Comparison of ENCODE assay signal across 14 cellular contexts in genomic region chr19:55069859-55070225, GRCh38. TPM values are rescaled to one million over a fixed set of nuclear protein-coding genes. Genes with fewer than 3 reads are reported as not detected.
DNase-seq lines count a peak whose midpoint lies in the region; ATAC-seq and TF ChIP-seq lines count a peak whose summit lies in the region.
"Had no signal": no experiment of that assay in that cellular context is flagged by ENCODE, and none has a peak within 500 bp of the region (broad histone marks: within the 10 kb centered on the region; RNA-seq: fewer than 3 reads in every experiment).

No MANE protein-coding gene starts in this region.

- peaks cover 8 to 9% (median 8%) of the 10 kb centered on the region in 3 donors for H3K4me1 Mint-ChIP-seq in CD8-positive, alpha-beta memory T cell
- H3K4me1 Mint-ChIP-seq in effector memory CD8-positive, alpha-beta T cell (ENCODE audit: low read depth in 2 of 2), result peaks cover 12 to 18% of the 10 kb centered on the region in 2 donors
- peaks cover 9% of the 10 kb centered on the region for H3K4me1 Mint-ChIP-seq in nephron

- peak overlapping the region in 3 of 7 donors; percentile 55 to 73 (median 58) for H3K4me3 Mint-ChIP-seq in CD8-positive, alpha-beta memory T cell
- peak overlapping the region; percentile 26 to 47 for H3K4me3 Mint-ChIP-seq in effector memory CD8-positive, alpha-beta T cell
- H3K4me3 Mint-ChIP-seq in nephron, result peak overlapping the region; percentile 48 to 74 (median 59)

- H3K27me3 Mint-ChIP-seq in CD8-positive, alpha-beta memory T cell, result peaks cover 69 to 76% of the 10 kb centered on the region in 2 donors
- H3K27me3 Mint-ChIP-seq in effector memory CD8-positive, alpha-beta T cell, result peaks cover 76 to 91% of the 10 kb centered on the region in 2 donors
- peaks cover 92% of the 10 kb centered on the region for H3K27me3 Mint-ChIP-seq in nephron (ENCODE audit: low read depth)

- peaks cover 18% of the 10 kb centered on the region for H3K27me3 ChIP-seq in CD8-positive, alpha-beta memory T cell (ENCODE audit: insufficient read depth, low read length, poor library complexity, severe bottlenecking)
- peaks cover 86% of the 10 kb centered on the region for H3K27me3 ChIP-seq in NT2/D1 (ENCODE audit: insufficient read depth, insufficient read length)

- TF ChIP-seq CTCF in nephron (IDR thresholded peaks at IDR 0.05; ENCODE audit: unreplicated experiment in 3 of 3) (no peak), GM20000 (IDR thresholded peaks at IDR 0.05; ENCODE audit: extremely low read depth, missing control alignments) (no peak)

- ATAC-seq in effector memory CD8-positive, alpha-beta T cell (replicated peaks), result no peak
- no peak for ATAC-seq in GM19463 (IDR thresholded peaks at IDR 0.05; ENCODE audit: unreplicated experiment)

- no peak for DNase-seq in CD8-positive, alpha-beta memory T cell
- DNase-seq in NT2/D1 (ENCODE audit: low read depth, low spot score) (no peak), hepatic stellate cell (ENCODE audit: low spot score) (no peak), NCI-H146 treated with DMSO at 0.1 percent for 48 hours (lab: John Stamatoyannopoulos, UW; ENCODE audit: unreplicated experiment) (no peak), GM20000 (ENCODE audit: low spot score) (no peak)
- DNase-seq in effector memory CD8-positive, alpha-beta T cell, result no peak
- DNase-seq: activated naive CD4-positive, alpha-beta T cell treated with anti-CD3 and anti-CD28 coated beads, Interleukin-2, amount 50 U/mL, for 16 hours; effector CD4-positive, alpha-beta T cell; NCI-H774; uterus had no signal

- H3K4me1 ChIP-seq in CD8-positive, alpha-beta memory T cell (ENCODE audit: insufficient read depth, low read length), result peaks cover 9% of the 10 kb centered on the region
- H3K4me1 ChIP-seq in NT2/D1 (ENCODE audit: insufficient read depth, insufficient read length), result peaks cover 3% of the 10 kb centered on the region
- H3K4me1 ChIP-seq: uterus had no signal

- no peaks in the 10 kb centered on the region for H3K9me3 ChIP-seq in CD8-positive, alpha-beta memory T cell (ENCODE audit: low read length)
- H3K9me3 ChIP-seq in NT2/D1 (ENCODE audit: insufficient read depth, low read length), result no peaks in the 10 kb centered on the region
- H3K9me3 ChIP-seq: uterus had no signal

- H3K27ac ChIP-seq in CD8-positive, alpha-beta memory T cell (ENCODE audit: low read depth, low read length), result no peak overlapping the region
- H3K27ac ChIP-seq: SK-N-MC, uterus had no signal

- peaks cover 0 to 20% (median 5%) of the 10 kb centered on the region in 5 donors for H3K9me3 Mint-ChIP-seq in CD8-positive, alpha-beta memory T cell
- no peaks in the 10 kb centered on the region for H3K9me3 Mint-ChIP-seq in effector memory CD8-positive, alpha-beta T cell
- H3K9me3 Mint-ChIP-seq in nephron, result peaks cover 2% of the 10 kb centered on the region

- CTCF ChIA-PET in CD8-positive, alpha-beta memory T cell (lab: Charles Lee), result interaction anchor here (1.0 kb wide), 1 partner anchor 18 kb away, joined by 3 read pairs; no protein-coding TSS in a partner anchor

- H3K36me3 Mint-ChIP-seq in CD8-positive, alpha-beta memory T cell, result no peaks in the 10 kb centered on the region
- peaks cover 2% of the 10 kb centered on the region for H3K36me3 Mint-ChIP-seq in effector memory CD8-positive, alpha-beta T cell (ENCODE audit: insufficient read depth)
- H3K36me3 Mint-ChIP-seq in nephron (ENCODE audit: low read depth), result no peaks in the 10 kb centered on the region

- H3K4me3 ChIP-seq in CD8-positive, alpha-beta memory T cell (ENCODE audit: low read length), result peak overlapping the region; percentile 4
- H3K4me3 ChIP-seq in NT2/D1 (ENCODE audit: insufficient read length, low read depth), result no peak overlapping the region
- H3K4me3 ChIP-seq: uterus had no signal

- POLR2A ChIA-PET in CD8-positive, alpha-beta memory T cell (lab: Charles Lee), result no interaction called here

- H3K36me3 ChIP-seq in CD8-positive, alpha-beta memory T cell (ENCODE audit: insufficient read depth, low read length), result no peaks in the 10 kb centered on the region
- H3K36me3 ChIP-seq in NT2/D1 (ENCODE audit: insufficient read depth, insufficient read length, low read length), result no peaks in the 10 kb centered on the region
- H3K36me3 ChIP-seq: uterus had no signal

- peak overlapping the region in 3 of 8 donors; percentile 6 to 75 (median 64) for H3K27ac Mint-ChIP-seq in CD8-positive, alpha-beta memory T cell
- H3K27ac Mint-ChIP-seq in effector memory CD8-positive, alpha-beta T cell, result peak overlapping the region in 1 of 2 donors; percentile 25
- no peak overlapping the region for H3K27ac Mint-ChIP-seq in nephron

- H3K9ac ChIP-seq in NT2/D1 (ENCODE audit: insufficient read length, low read depth), result peak overlapping the region; percentile 70

RNA-seq across cellular contexts. Expression of gene EPS8L1, which starts 5.8 kb away (rescaled TPM):
- total RNA-seq in CD8-positive, alpha-beta memory T cell, result under 1 TPM; 0.27 to 0.74 TPM
- 0.28 TPM for polyA plus RNA-seq in CD8-positive, alpha-beta memory T cell

RNA-seq across cellular contexts. Expression of gene RDH13, which starts 6.9 kb away (rescaled TPM):
- total RNA-seq in CD8-positive, alpha-beta memory T cell, result 10 to 100 TPM; 21.4 to 22.2 TPM
- 15.8 TPM for polyA plus RNA-seq in CD8-positive, alpha-beta memory T cell

RNA-seq across cellular contexts. Expression of gene GP6, which starts 31.8 kb away (rescaled TPM):
- total RNA-seq in CD8-positive, alpha-beta memory T cell, result not detected
- 0.21 TPM for polyA plus RNA-seq in CD8-positive, alpha-beta memory T cell
- polyA plus RNA-seq: BJ had no signal

RNA-seq across cellular contexts. Expression of gene PPP1R12C, which starts 47.6 kb away (rescaled TPM):
- 10 to 100 TPM; 95.4 to 98.3 TPM for total RNA-seq in CD8-positive, alpha-beta memory T cell
- 7.7 TPM for polyA plus RNA-seq in CD8-positive, alpha-beta memory T cell
